ENCODE assay signal across 12 cellular contexts in the genomic region with DNA sequence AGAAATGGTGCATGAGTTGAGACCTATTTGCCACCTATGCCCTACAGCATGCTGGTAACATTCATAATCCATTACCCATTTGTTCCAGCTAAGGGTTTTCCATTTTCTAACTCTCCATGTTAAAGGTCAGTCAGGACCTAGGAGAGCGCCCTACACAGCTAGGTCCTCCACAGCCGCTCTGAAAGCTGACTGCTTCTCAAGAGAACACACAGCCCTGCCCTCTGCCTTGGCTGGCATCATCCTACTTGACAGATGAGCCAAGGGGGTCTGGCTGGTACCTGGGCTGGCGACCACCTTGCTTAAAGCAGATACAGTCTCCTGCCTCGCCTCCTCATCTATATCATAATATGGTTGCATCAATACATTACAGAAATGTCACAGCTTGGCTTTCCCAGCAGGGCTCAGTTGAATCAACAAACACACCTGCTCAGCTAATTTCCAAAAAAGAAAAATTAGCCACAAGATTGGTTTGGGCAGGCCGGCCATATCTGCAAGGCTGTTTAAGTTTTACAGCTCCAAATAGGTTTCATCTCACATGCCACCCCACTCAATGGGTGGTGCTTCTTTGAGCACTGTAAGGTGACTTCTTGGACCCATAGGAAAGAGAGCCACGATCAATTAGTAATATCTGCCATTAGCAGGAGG. TPM values are rescaled to one million over a fixed set of nuclear protein-coding genes. Genes with fewer than 3 reads are reported as not detected.
DNase-seq lines count a peak whose midpoint lies in the region; ATAC-seq and TF ChIP-seq lines count a peak whose summit lies in the region.
"Had no signal": no experiment of that assay in that cellular context is flagged by ENCODE, and none has a peak within 500 bp of the region (broad histone marks: within the 10 kb centered on the region; RNA-seq: fewer than 3 reads in every experiment).

No MANE protein-coding gene starts in this region.

- H3K27me3 ChIP-seq in GM23248 (replicated peaks; ENCODE audit: insufficient read depth) (no peaks in the 10 kb centered on the region), endodermal cell (ENCODE audit: control insufficient read depth, insufficient read depth, low read length, poor library complexity, severe bottlenecking) (no peaks in the 10 kb centered on the region), mesendoderm (ENCODE audit: insufficient read depth, low read length, poor library complexity) (no peaks in the 10 kb centered on the region)
- H3K27me3 ChIP-seq: ascending aorta had no signal

- H4K8ac ChIP-seq in mesendoderm (ENCODE audit: low read depth, low read length): no peak overlapping the region

- H2BK15ac ChIP-seq in mesendoderm (replicated peaks; ENCODE audit: low read depth): no peak overlapping the region

- no peaks in the 10 kb centered on the region for H3K27me3 Mint-ChIP-seq in endodermal cell (ENCODE audit: insufficient read depth)

- no peaks in the 10 kb centered on the region for H3K9me2 ChIP-seq in GM23248 (ENCODE audit: insufficient read depth)

- H3K4me3 ChIP-seq in GM23248: no peak overlapping the region
- H3K4me3 ChIP-seq in NB4 (ENCODE audit: low read depth, low read length): no peak overlapping the region
- H3K4me3 ChIP-seq in endodermal cell (ENCODE audit: low read length): no peak overlapping the region
- H3K4me3 ChIP-seq in mesendoderm (ENCODE audit: low read length): no peak overlapping the region
- H3K4me3 ChIP-seq: ascending aorta, prostate gland, thoracic aorta had no signal

- H3K36me3 ChIP-seq in GM23248 (ENCODE audit: low read depth) (no peaks in the 10 kb centered on the region), endodermal cell (ENCODE audit: control insufficient read depth, insufficient read depth, low read length) (no peaks in the 10 kb centered on the region), mesendoderm (ENCODE audit: control insufficient read depth, insufficient read depth, low read length) (no peaks in the 10 kb centered on the region)
- H3K36me3 ChIP-seq: ascending aorta, prostate gland, thoracic aorta had no signal

- H3K4me2 ChIP-seq in GM23248 (ENCODE audit: unreplicated experiment) (no peak overlapping the region), mesendoderm (ENCODE audit: low read length) (no peak overlapping the region)

- H2AFZ ChIP-seq in GM23248: no peak overlapping the region

- no peaks in the 10 kb centered on the region for H3K9me3 ChIP-seq in GM23248 (ENCODE audit: low read depth)
- H3K9me3 ChIP-seq in endodermal cell (ENCODE audit: control insufficient read depth, low read length): no peaks in the 10 kb centered on the region
- H3K9me3 ChIP-seq: ascending aorta, prostate gland, thoracic aorta had no signal

- no peaks in the 10 kb centered on the region for H3K9me3 Mint-ChIP-seq in endodermal cell

- H3K36me3 Mint-ChIP-seq in endodermal cell (ENCODE audit: low read depth): no peaks in the 10 kb centered on the region

- in situ Hi-C loops in GM23248 (cut with MboI) (no loop called here), KBM-7 (cut with MboI; ENCODE audit: low pct_unique_long_range_greater_than_20kb, low sequenced_read_pairs) (loop anchor here (25.0 kb wide), 1 partner anchor 109 kb away; no protein-coding TSS in a partner anchor)

- H3K4me1 ChIP-seq in GM23248 (ENCODE audit: insufficient read depth) (no peaks in the 10 kb centered on the region), endodermal cell (ENCODE audit: control insufficient read depth, insufficient read depth, low read length) (no peaks in the 10 kb centered on the region), mesendoderm (ENCODE audit: control insufficient read depth, low read depth, low read length) (no peaks in the 10 kb centered on the region)
- H3K4me1 ChIP-seq: ascending aorta, prostate gland had no signal

- no peak overlapping the region for H3K56ac ChIP-seq in mesendoderm (ENCODE audit: low read length)

- no peak overlapping the region for H2BK5ac ChIP-seq in mesendoderm (ENCODE audit: low read length)

- H3K27ac ChIP-seq in GM23248 (no peak overlapping the region), endodermal cell (ENCODE audit: low read depth, low read length) (no peak overlapping the region), mesendoderm (ENCODE audit: low read depth, low read length) (no peak overlapping the region)
- H3K27ac ChIP-seq: ascending aorta, prostate gland, thoracic aorta had no signal

- no peak overlapping the region for H3K27ac Mint-ChIP-seq in endodermal cell

- DNase-seq in GM23248 (peak; percentile 65), NB4 (ENCODE audit: low read depth) (peak; percentile 53), endodermal cell (peak; percentile 80), mesendoderm (peak; percentile 54), nucleus accumbens (lab: John Stamatoyannopoulos, UW) (no peak), KBM-7 (no peak)
- no peak for DNase-seq in NK-92 treated with Interleukin-12 subunit alpha and Interleukin-12 subunit beta, amount 100 ng/mL, for 24 hours (lab: John Stamatoyannopoulos, UW)
- DNase-seq: NCI-H524 had no signal

- no peaks in the 10 kb centered on the region for H3K79me2 ChIP-seq in GM23248 (ENCODE audit: insufficient read depth)
- no peaks in the 10 kb centered on the region for H3K79me2 ChIP-seq in mesendoderm (ENCODE audit: control insufficient read depth, insufficient read depth, low read length)

- no peak overlapping the region for H4K5ac ChIP-seq in mesendoderm (ENCODE audit: low read length)

- H3K79me1 ChIP-seq in mesendoderm (ENCODE audit: low read length): no peaks in the 10 kb centered on the region

- no peak overlapping the region for H3K23ac ChIP-seq in mesendoderm (ENCODE audit: low read length)

- 23 to 39% methylated on average over 6 of the region's 6 CpGs for WGBS in GM23248 (ENCODE audit: low coverage in 1 of 2, low lambda C conversion rate in 2 of 2, missing lambda C conversion rate in 2 of 2), 2 experiments
- 67 to 75% methylated on average over 3 to 6 of the region's 6 CpGs for WGBS in endodermal cell (ENCODE audit: insufficient coverage in 1 of 2, insufficient read length in 1 of 2), 2 experiments
- WGBS in mesendoderm (ENCODE audit: extremely low coverage, insufficient coverage, low lambda C conversion rate): no CpG with 5 or more reads among the region's 6 CpGs

- no peaks in the 10 kb centered on the region for H3F3A ChIP-seq in GM23248 (ENCODE audit: insufficient read depth)

- TF ChIP-seq CTCF in NB4 (IDR thresholded peaks at IDR 0.05; ENCODE audit: low read depth, low read length) (no peak), endodermal cell (conservative IDR thresholded peaks at IDR 0.05) (no peak)

- no peaks in the 10 kb centered on the region for H3K4me1 Mint-ChIP-seq in endodermal cell

- no peak overlapping the region for H2BK120ac ChIP-seq in mesendoderm (ENCODE audit: low read depth, low read length)

- H3K9ac ChIP-seq in GM23248 (no peak overlapping the region), endodermal cell (ENCODE audit: extremely low read depth, low read length, poor library complexity, severe bottlenecking) (no peak overlapping the region), mesendoderm (ENCODE audit: low read length) (no peak overlapping the region)

- no peak for ATAC-seq in HG02678 (IDR thresholded peaks at IDR 0.05; ENCODE audit: unreplicated experiment)

- no peaks in the 10 kb centered on the region for H4K20me1 ChIP-seq in GM23248 (ENCODE audit: insufficient read depth)

- H3K4me3 Mint-ChIP-seq in endodermal cell: no peak overlapping the region

- no peak overlapping the region for H2AK5ac ChIP-seq in mesendoderm (ENCODE audit: low read length)

- H3K4ac ChIP-seq in mesendoderm (ENCODE audit: low read depth, low read length): no peak overlapping the region

- TF ChIP-seq POLR2A in NB4 (IDR thresholded peaks at IDR 0.05; ENCODE audit: extremely low read depth, insufficient read length): no peak

- no peak overlapping the region for H3K18ac ChIP-seq in mesendoderm (ENCODE audit: low read length)

RNA-seq across cellular contexts. Expression of a gene that starts 17.3 kb away (rescaled TPM):
- total RNA-seq in GM23248 (2014; rRNA removed; shearing (Covaris generic)): 0.43 TPM in 1 of 2 replicates, not detected in the other
- 0.56 and 0.71 TPM in 2 replicates for polyA plus RNA-seq in GM23248 (2016; fragmentation: Nextera tagmentation; extraction: Ambion mirVana)
- total RNA-seq in endodermal cell: under 1 TPM; 0.11 to 0.18 TPM
- 0.43 TPM for polyA plus RNA-seq in endodermal cell (2013, experiment 1 of 2)
- 0.33 TPM for polyA plus RNA-seq in endodermal cell (2013, experiment 2 of 2)
- 0.48 TPM for polyA plus RNA-seq in mesendoderm (2013, experiment 1 of 2)
- 0.55 TPM for polyA plus RNA-seq in mesendoderm (2013, experiment 2 of 2)
- total RNA-seq: ascending aorta, thoracic aorta had no signal

Comparison
In these comparisons a context has a peak if more than half of its experiments do, and no peak if none do; other contexts are left out.
1. DNase-seq: peak in GM23248 (single experiment), NB4 (single experiment), endodermal cell (single experiment) and mesendoderm (single experiment); none in nucleus accumbens (0 of 56), KBM-7 (single experiment) and NK-92 treated with Interleukin-12 subunit alpha and Interleukin-12 subunit beta, amount 100 ng/mL, for 24 hours (single experiment).